ENCODE assay signal across 1 cellular context in the genomic region with DNA sequence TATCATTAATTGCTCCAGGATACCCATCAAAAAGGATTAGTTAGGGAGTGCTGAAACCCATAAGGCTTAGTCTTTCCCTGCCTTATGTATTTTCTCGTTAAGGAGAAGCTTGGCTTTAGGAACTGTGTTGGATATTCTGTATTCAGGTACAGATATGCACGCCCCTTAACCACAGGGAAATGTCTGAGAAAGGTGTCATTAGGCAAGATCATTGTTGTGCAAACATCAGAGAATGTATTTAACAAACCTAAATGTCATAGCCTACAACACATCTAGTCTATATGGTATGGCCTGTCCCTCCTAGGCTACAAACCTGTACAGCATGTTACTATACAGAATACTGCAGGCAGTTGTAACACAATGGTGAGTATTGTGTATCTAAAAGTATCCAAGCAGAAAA. TPM values are rescaled to one million over a fixed set of nuclear protein-coding genes. Genes with fewer than 3 reads are reported as not detected.
"Had no signal": no experiment of that assay in that cellular context is flagged by ENCODE, and none has a peak within 500 bp of the region (broad histone marks: within the 10 kb centered on the region; RNA-seq: fewer than 3 reads in every experiment).

No MANE protein-coding gene starts in this region.

RNA-seq across cellular contexts. Expression of a gene that starts 10.1 kb away (rescaled TPM):
- total RNA-seq: SK-MEL-5 had no signal
